Comparison of ENCODE assay signal across 12 cellular contexts in genomic region chr13:100130092-100130491, GRCh38.
DNase-seq lines count a peak whose midpoint lies in the region; ATAC-seq lines count a peak whose summit lies in the region.
"Had no signal": no experiment of that assay in that cellular context is flagged by ENCODE, and none has a peak within 500 bp of the region (broad histone marks: within the 10 kb centered on the region; RNA-seq: fewer than 3 reads in every experiment).

No MANE protein-coding gene starts in this region.

- DNase-seq in Ammon's horn (ENCODE audit: low spot score) (peak; percentile 66), cerebellar cortex (ENCODE audit: low spot score) (peak; percentile 55), memory B cell (ENCODE audit: low spot score in 2 of 2) (no peak), NCI-H82 (lab: John Stamatoyannopoulos, UW) (no peak), T1000 (lab: John Stamatoyannopoulos, UW) (no peak)
- no peak for DNase-seq in stimulated activated CD4-positive, alpha-beta T cell treated with anti-CD3 and anti-CD28 coated beads, Interleukin-2, amount 100 ng/mL, for 48 hours
- DNase-seq: CD8-positive, alpha-beta memory T cell; NCI-H1092; stimulated activated CD4-positive, alpha-beta T cell treated with anti-CD3 and anti-CD28 coated beads, Interleukin-4, amount 100 ng/mL, for 4 hours; T-cell had no signal

- H3K27me3 Mint-ChIP-seq in memory B cell: no peaks in the 10 kb centered on the region
- H3K27me3 Mint-ChIP-seq: CD8-positive, alpha-beta memory T cell; T-cell had no signal

- peak; percentile 16 for ATAC-seq in HG03045 (IDR thresholded peaks at IDR 0.05; ENCODE audit: unreplicated experiment)
- no peak for ATAC-seq in memory B cell (ENCODE audit: low read depth)
- ATAC-seq in HG02970 (IDR thresholded peaks at IDR 0.05; ENCODE audit: low FRiP score, unreplicated experiment): no peak
- ATAC-seq: T-cell had no signal

- peaks cover 11% of the 10 kb centered on the region for H3K36me3 Mint-ChIP-seq in memory B cell

- H3K27ac Mint-ChIP-seq in memory B cell: peak overlapping the region; percentile 12

- no peaks in the 10 kb centered on the region for H3K9me3 Mint-ChIP-seq in memory B cell
- H3K9me3 Mint-ChIP-seq: CD8-positive, alpha-beta memory T cell; T-cell had no signal

- H3K4me3 Mint-ChIP-seq in memory B cell: no peak overlapping the region
- H3K4me3 Mint-ChIP-seq: CD8-positive, alpha-beta memory T cell; T-cell had no signal

- H3K4me1 Mint-ChIP-seq in memory B cell: peaks cover 15% of the 10 kb centered on the region

Comparison
In these comparisons a context has a peak if more than half of its experiments do, and no peak if none do; other contexts are left out.
1. DNase-seq: peak in Ammon's horn (single experiment) and cerebellar cortex (single experiment); none in memory B cell (0 of 2), NCI-H82 (single experiment), stimulated activated CD4-positive, alpha-beta T cell treated with anti-CD3 and anti-CD28 coated beads, Interleukin-2, amount 100 ng/mL, for 48 hours (0 of 2) and T1000 (single experiment).